14 cellular contexts compared by ENCODE assay signal in the genomic region with DNA sequence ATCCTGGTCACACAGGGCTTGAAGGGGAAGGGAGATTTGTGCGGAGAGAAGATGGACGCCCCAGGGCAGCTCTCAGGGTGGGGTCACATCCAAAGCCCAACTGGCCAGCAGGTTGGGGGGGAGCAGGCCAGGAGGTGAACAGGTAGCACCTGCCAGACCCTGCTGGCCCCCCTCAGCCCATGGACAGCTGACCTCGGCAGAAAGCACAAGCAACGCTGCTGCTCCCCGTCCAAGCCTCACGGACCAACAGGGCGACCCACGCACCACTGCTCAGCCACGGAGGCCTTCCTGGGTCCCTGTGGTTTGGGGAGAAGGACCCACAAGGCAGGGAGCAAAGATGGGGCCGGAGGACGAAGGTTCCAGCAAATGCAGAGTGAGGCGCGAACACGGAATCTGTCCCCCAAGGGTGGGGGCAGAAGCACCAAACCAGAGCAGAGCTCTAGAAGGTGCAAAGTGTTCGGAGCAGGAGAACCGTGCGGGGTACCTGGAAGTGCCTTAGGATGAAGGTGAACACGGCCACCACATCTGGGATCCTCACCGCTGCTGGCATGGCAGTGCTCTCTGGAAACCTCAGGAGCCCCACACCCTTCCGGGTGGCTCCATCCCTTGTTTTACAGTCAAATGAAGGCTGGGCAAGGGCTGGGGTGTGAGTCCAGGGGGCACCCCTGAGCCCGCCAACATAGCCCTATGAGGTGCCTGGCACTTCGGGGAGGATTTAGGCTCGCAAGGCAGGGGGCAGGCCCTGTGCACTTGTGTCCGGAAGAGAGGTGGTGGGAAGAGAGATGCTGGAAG. TPM values are rescaled to one million over a fixed set of nuclear protein-coding genes. Genes with fewer than 3 reads are reported as not detected.
DNase-seq lines count a peak whose midpoint lies in the region; ATAC-seq, FAIRE-seq and TF ChIP-seq lines count a peak whose summit lies in the region.
"Had no signal": no experiment of that assay in that cellular context is flagged by ENCODE, and none has a peak within 500 bp of the region (broad histone marks: within the 10 kb centered on the region; RNA-seq: fewer than 3 reads in every experiment).

No MANE protein-coding gene starts in this region.

- DNase-seq in heart left ventricle (no peak), left ventricle myocardium superior (no peak), esophagus muscularis mucosa (ENCODE audit: extremely low spot score) (no peak), osteoblast (ENCODE audit: insufficient read length, low spot score, missing footprints) (peak; percentile 58), type B pancreatic cell (ENCODE audit: extremely low spot score, unreplicated experiment) (no peak), frontal cortex (ENCODE audit: low spot score in 2 of 2) (no peak)
- DNase-seq in effector CD8-positive, alpha-beta T cell (lab: John Stamatoyannopoulos, UW): no peak
- no peak for DNase-seq in activated naive CD4-positive, alpha-beta T cell treated with anti-CD3 and anti-CD28 coated beads, Interleukin-2, amount 50 U/mL, for 72 hours (ENCODE audit: low spot score in 2 of 2)
- DNase-seq: activated B cell treated with CpG ODN at 0.5 μM for 24 hours; activated T-cell treated with anti-CD3 and anti-CD28 coated beads, Interleukin-2, amount 50 U/mL, for 72 hours; DMS79 treated with DMSO at 0.1 percent for 48 hours; NCI-H226; small intestine had no signal

- H3K9me3 Mint-ChIP-seq in type B pancreatic cell: no peaks in the 10 kb centered on the region
- no peaks in the 10 kb centered on the region for H3K9me3 Mint-ChIP-seq in activated naive CD4-positive, alpha-beta T cell treated with anti-CD3 and anti-CD28 coated beads, Interleukin-2, amount 50 U/mL, for 72 hours
- H3K9me3 Mint-ChIP-seq: activated B cell treated with CpG ODN at 0.5 μM for 24 hours; activated T-cell treated with anti-CD3 and anti-CD28 coated beads, Interleukin-2, amount 50 U/mL, for 72 hours had no signal

- TF ChIP-seq POLR2A in heart left ventricle (IDR thresholded peaks at IDR 0.05): no peak
- no peak for TF ChIP-seq POLR2A in esophagus muscularis mucosa (IDR thresholded peaks at IDR 0.05; ENCODE audit: low read depth)

- no peak overlapping the region for H2AFZ ChIP-seq in osteoblast (ENCODE audit: low read length)

- H3K4me3 ChIP-seq in heart left ventricle: peak overlapping the region in 1 of 12 donors; percentile 27
- H3K4me3 ChIP-seq in esophagus muscularis mucosa: peak overlapping the region in 3 of 4 donors; percentile 40 to 54 (median 45)
- no peak overlapping the region for H3K4me3 ChIP-seq in osteoblast (ENCODE audit: insufficient read depth, low read length)

- FAIRE-seq in frontal cortex (lab: Jason Lieb, UNC): no peak
- FAIRE-seq: GM12892, small intestine had no signal

- H3K9me3 ChIP-seq in heart left ventricle: no peaks in the 10 kb centered on the region
- H3K9me3 ChIP-seq in esophagus muscularis mucosa: no peaks in the 10 kb centered on the region
- H3K9me3 ChIP-seq in osteoblast (ENCODE audit: low read depth, low read length): no peaks in the 10 kb centered on the region

- peak overlapping the region in 11 of 12 donors; percentile 88 to 98 (median 96) for H3K27ac ChIP-seq in heart left ventricle
- H3K27ac ChIP-seq in esophagus muscularis mucosa (replicated peaks in 1 of 4): peak overlapping the region; percentile 89 to 95 (median 91)
- peak overlapping the region; percentile 88 for H3K27ac ChIP-seq in osteoblast (ENCODE audit: low read depth, low read length)

- ATAC-seq in heart left ventricle: no peak
- no peak for ATAC-seq in left ventricle myocardium superior
- ATAC-seq in activated naive CD4-positive, alpha-beta T cell treated with anti-CD3 and anti-CD28 coated beads, Interleukin-2, amount 50 U/mL, for 72 hours: no peak
- ATAC-seq: activated T-cell treated with anti-CD3 and anti-CD28 coated beads, Interleukin-2, amount 50 U/mL, for 72 hours had no signal

- H3K27ac Mint-ChIP-seq in type B pancreatic cell: peak overlapping the region; percentile 97
- no peak overlapping the region for H3K27ac Mint-ChIP-seq in activated naive CD4-positive, alpha-beta T cell treated with anti-CD3 and anti-CD28 coated beads, Interleukin-2, amount 50 U/mL, for 72 hours
- H3K27ac Mint-ChIP-seq: activated B cell treated with CpG ODN at 0.5 μM for 24 hours; activated T-cell treated with anti-CD3 and anti-CD28 coated beads, Interleukin-2, amount 50 U/mL, for 72 hours had no signal

- no peaks in the 10 kb centered on the region for H3K36me3 ChIP-seq in heart left ventricle
- H3K36me3 ChIP-seq in esophagus muscularis mucosa: no peaks in the 10 kb centered on the region
- peaks cover 11% of the 10 kb centered on the region for H3K36me3 ChIP-seq in osteoblast (ENCODE audit: insufficient read depth, low read length)

- H3K27me3 ChIP-seq in heart left ventricle (no peaks in the 10 kb centered on the region), esophagus muscularis mucosa (no peaks in the 10 kb centered on the region), osteoblast (ENCODE audit: insufficient read depth, low read length) (no peaks in the 10 kb centered on the region)

- intact Hi-C loops in heart left ventricle (cut with DNase I) (loop anchor here (2.0 to 5.0 kb wide), 4 partner anchors 37 to 47 kb away; a partner anchor contains a TSS), left ventricle myocardium superior (cut with micrococcal nuclease) (no loop called here), esophagus muscularis mucosa (cut with DNase I) (loop anchor here (5.0 kb wide), 1 partner anchor 37 kb away; no protein-coding TSS in a partner anchor)

- H3K4me1 ChIP-seq in heart left ventricle: peaks cover 9 to 78% (median 67%) of the 10 kb centered on the region in 12 donors
- peaks cover 76 to 100% (median 93%) of the 10 kb centered on the region in 4 donors for H3K4me1 ChIP-seq in esophagus muscularis mucosa
- H3K4me1 ChIP-seq in osteoblast (ENCODE audit: insufficient read depth, low read length): peaks cover 32% of the 10 kb centered on the region

- no peaks in the 10 kb centered on the region for H3K27me3 Mint-ChIP-seq in type B pancreatic cell

- H3K4me3 Mint-ChIP-seq in type B pancreatic cell: peak overlapping the region; percentile 36
- H3K4me3 Mint-ChIP-seq: activated B cell treated with CpG ODN at 0.5 μM for 24 hours; activated T-cell treated with anti-CD3 and anti-CD28 coated beads, Interleukin-2, amount 50 U/mL, for 72 hours had no signal

- TF ChIP-seq CTCF in heart left ventricle (IDR thresholded peaks at IDR 0.05) (no peak), esophagus muscularis mucosa (IDR thresholded peaks at IDR 0.05) (no peak), osteoblast (IDR thresholded peaks at IDR 0.05; ENCODE audit: extremely low read depth, low read depth, low read length) (no peak), type B pancreatic cell (conservative IDR thresholded peaks at IDR 0.05) (no peak)

- peaks cover 23% of the 10 kb centered on the region for H4K20me1 ChIP-seq in osteoblast (ENCODE audit: insufficient read depth, low read length)

- no peak for TF ChIP-seq EP300 in esophagus muscularis mucosa (IDR thresholded peaks at IDR 0.05)

- H3K4me1 Mint-ChIP-seq in type B pancreatic cell (ENCODE audit: unreplicated experiment): peaks cover 48% of the 10 kb centered on the region

- peaks cover 93% of the 10 kb centered on the region for H3K79me2 ChIP-seq in osteoblast (ENCODE audit: insufficient read depth, low read length)

- WGBS in heart left ventricle, 4 donors: 87 to 95% (median 93%) methylated on average over 24 of the region's 24 CpGs
- WGBS in esophagus muscularis mucosa: 83% methylated on average over 24 of the region's 24 CpGs

- H3K4me2 ChIP-seq in osteoblast (ENCODE audit: insufficient read depth, low read length): no peak overlapping the region

- peaks cover 17% of the 10 kb centered on the region for H3K36me3 Mint-ChIP-seq in type B pancreatic cell
- H3K36me3 Mint-ChIP-seq in activated naive CD4-positive, alpha-beta T cell treated with anti-CD3 and anti-CD28 coated beads, Interleukin-2, amount 50 U/mL, for 72 hours: no peaks in the 10 kb centered on the region

RNA-seq across cellular contexts. Expression of a gene that starts 17.9 kb away (rescaled TPM):
- total RNA-seq in heart left ventricle (1 to 10 TPM in 3 of 9 donors, under 1 TPM in 6; 0.23 to 3.3 (median 0.52) TPM), left ventricle myocardium superior (0.79 TPM), esophagus muscularis mucosa (1 to 10 TPM in 3 of 4 donors, under 1 TPM in 1; 0.78 to 6.6 (median 2.3) TPM), osteoblast (2.5 and 5.3 TPM in 2 replicates), type B pancreatic cell (ENCODE audit: low replicate concordance) (3.8 and 4.4 TPM in 2 replicates), frontal cortex (1.2 TPM)
- 1 to 10 TPM in 1 of 2 donors, under 1 TPM in 1; 0.29 to 2.0 TPM for polyA plus RNA-seq in heart left ventricle
- total RNA-seq in activated naive CD4-positive, alpha-beta T cell treated with anti-CD3 and anti-CD28 coated beads, Interleukin-2, amount 50 U/mL, for 72 hours: under 1 TPM in 1 of 2 donors, not detected in 1; 0.61 TPM

RNA-seq across cellular contexts. Expression of a gene that starts 40.1 kb away (rescaled TPM):
- total RNA-seq in heart left ventricle (100 to 1,000 TPM in 4 of 9 donors, 10 to 100 TPM in 5; 65.6 to 201 (median 98.3) TPM), left ventricle myocardium superior (132 TPM), esophagus muscularis mucosa (100 to 1,000 TPM; 177 to 315 (median 229) TPM), osteoblast (164 and 171 TPM in 2 replicates), type B pancreatic cell (ENCODE audit: low replicate concordance) (125 and 192 TPM in 2 replicates), frontal cortex (33.8 TPM)
- polyA plus RNA-seq in heart left ventricle: 10 to 100 TPM; 25.1 to 54.4 TPM
- total RNA-seq in activated naive CD4-positive, alpha-beta T cell treated with anti-CD3 and anti-CD28 coated beads, Interleukin-2, amount 50 U/mL, for 72 hours: 1 to 10 TPM; 1.1 TPM

RNA-seq across cellular contexts. Expression of a gene that starts 44.5 kb away (rescaled TPM):
- total RNA-seq in heart left ventricle (10 to 100 TPM; 14.0 to 40.9 (median 21.0) TPM), left ventricle myocardium superior (24.7 TPM), esophagus muscularis mucosa (10 to 100 TPM; 23.3 to 44.7 (median 32.2) TPM), osteoblast (30.8 and 34.8 TPM in 2 replicates), type B pancreatic cell (ENCODE audit: low replicate concordance) (53.4 and 58.6 TPM in 2 replicates), frontal cortex (18.8 TPM)
- polyA plus RNA-seq in heart left ventricle: 10 to 100 TPM; 11.7 to 18.3 TPM
- 10 to 100 TPM; 82.2 to 88.1 TPM for total RNA-seq in activated naive CD4-positive, alpha-beta T cell treated with anti-CD3 and anti-CD28 coated beads, Interleukin-2, amount 50 U/mL, for 72 hours

Comparison
In these comparisons a context has a peak if more than half of its experiments do, and no peak if none do; other contexts are left out.
1. RNA of a gene that starts 40.1 kb away (total RNA-seq): 177 to 315 TPM in esophagus muscularis mucosa, 164 to 171 TPM in osteoblast, 132 TPM in left ventricle myocardium superior (single experiment), 125 to 192 TPM in type B pancreatic cell, 65.6 to 201 TPM in heart left ventricle and 33.8 TPM in frontal cortex (single experiment); 1.1 TPM in activated naive CD4-positive, alpha-beta T cell treated with anti-CD3 and anti-CD28 coated beads, Interleukin-2, amount 50 U/mL, for 72 hours; every median in the first group is over 10 times any median in the second.
2. Peak in every context shown above with its lines, with median percentiles within 50 percentile points of each other: H3K27ac ChIP-seq.